Comparison of ENCODE assay signal across 8 cellular contexts in the genomic region with DNA sequence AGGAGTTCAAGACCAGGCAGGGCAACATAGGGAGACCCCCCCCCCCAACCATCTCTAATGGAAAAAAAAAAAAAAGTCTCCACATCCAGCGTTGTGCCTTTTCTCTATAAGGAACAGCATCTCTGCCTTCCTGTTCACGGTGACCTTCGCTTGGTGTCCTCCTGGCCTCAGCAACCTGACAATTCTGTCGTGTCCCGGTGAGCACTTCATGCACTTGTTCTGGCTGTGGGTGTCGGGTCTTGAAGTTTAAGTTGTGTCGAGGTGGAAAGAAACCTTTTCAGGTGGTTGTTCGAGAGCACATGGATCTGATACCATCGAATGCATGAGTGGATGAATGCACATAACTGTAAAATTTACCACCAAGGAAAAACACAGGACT. TPM values are rescaled to one million over a fixed set of nuclear protein-coding genes. Genes with fewer than 3 reads are reported as not detected.
DNase-seq lines count a peak whose midpoint lies in the region; ATAC-seq, FAIRE-seq and TF ChIP-seq lines count a peak whose summit lies in the region.

No MANE protein-coding gene starts in this region.

- no peak for FAIRE-seq in pancreas (lab: Jason Lieb, UNC)

- no peak for ATAC-seq in pancreas
- ATAC-seq in HG02642 (IDR thresholded peaks at IDR 0.05; ENCODE audit: poor library complexity, unreplicated experiment) = no peak

- H3K27me3 Mint-ChIP-seq in Calu3 (ENCODE audit: unreplicated experiment) (no peaks in the 10 kb centered on the region), endothelial cell (ENCODE audit: unreplicated experiment) (peaks cover 10% of the 10 kb centered on the region)

- H3K27ac ChIP-seq in Peyer's patch (peak overlapping the region; percentile 79 to 86 (median 84)), pancreas (peak overlapping the region; percentile 13 to 82 (median 72))

- H3K36me3 ChIP-seq in Peyer's patch (peaks cover 0 to 4% (median 0%) of the 10 kb centered on the region in 3 donors), pancreas (no peaks in the 10 kb centered on the region)

- WGBS in pancreas, 2 donors = 46 to 51% methylated on average over 9 of the region's 9 CpGs

- H3K4me1 Mint-ChIP-seq in Calu3 (ENCODE audit: low read depth, unreplicated experiment) = no peaks in the 10 kb centered on the region
- H3K4me1 Mint-ChIP-seq in endothelial cell (ENCODE audit: unreplicated experiment) = no peaks in the 10 kb centered on the region

- no peak for TF ChIP-seq POLR2A in Peyer's patch (IDR thresholded peaks at IDR 0.05)

- H3K9me3 ChIP-seq in Peyer's patch (peaks cover 0 to 41% (median 4%) of the 10 kb centered on the region in 4 donors), pancreas (peaks cover 0 to 2% (median 0%) of the 10 kb centered on the region in 4 donors)

- H3K4me3 Mint-ChIP-seq in Calu3 (ENCODE audit: low read depth, unreplicated experiment) (peak overlapping the region; percentile 72), endothelial cell (ENCODE audit: unreplicated experiment) (peak overlapping the region; percentile 89)

- CTCF ChIA-PET in Calu3 (lab: Charles Lee) = no interaction called here

- no peak for TF ChIP-seq CTCF in Calu3 (IDR thresholded peaks at IDR 0.05; ENCODE audit: unreplicated experiment)
- no peak for TF ChIP-seq CTCF in Peyer's patch (IDR thresholded peaks at IDR 0.05)
- TF ChIP-seq CTCF in endothelial cell (IDR thresholded peaks at IDR 0.05; ENCODE audit: unreplicated experiment) = no peak
- TF ChIP-seq CTCF in pancreas (IDR thresholded peaks at IDR 0.05) = no peak

- intact Hi-C loops in Calu3 (cut with micrococcal nuclease; ENCODE audit: unreplicated experiment) (no loop called here), pancreas (cut with DNase I) (no loop called here)

- H3K4me3 ChIP-seq in Peyer's patch (peak overlapping the region; percentile 63 to 83 (median 66)), pancreas (peak overlapping the region; percentile 57 to 83 (median 70))

- peaks cover 0 to 4% (median 2%) of the 10 kb centered on the region in 4 donors for H3K4me1 ChIP-seq in Peyer's patch
- no peaks in the 10 kb centered on the region for H3K4me1 ChIP-seq in pancreas

- H3K36me3 Mint-ChIP-seq in Calu3 (ENCODE audit: insufficient read depth, unreplicated experiment) = peaks cover 20% of the 10 kb centered on the region
- peaks cover 46% of the 10 kb centered on the region for H3K36me3 Mint-ChIP-seq in endothelial cell (ENCODE audit: low read depth, unreplicated experiment)

- H3K9me3 Mint-ChIP-seq in Calu3 (ENCODE audit: low read depth, unreplicated experiment) (peaks cover 2% of the 10 kb centered on the region), endothelial cell (ENCODE audit: unreplicated experiment) (peaks cover 30% of the 10 kb centered on the region)

- no peak overlapping the region for H3K27ac Mint-ChIP-seq in Calu3 (ENCODE audit: unreplicated experiment)
- no peak overlapping the region for H3K27ac Mint-ChIP-seq in endothelial cell (ENCODE audit: unreplicated experiment)

- DNase-seq in Calu3 = no peak
- DNase-seq in Peyer's patch = no peak
- DNase-seq in endothelial cell (ENCODE audit: low spot score) = no peak
- DNase-seq in pancreas = no peak
- no peak for DNase-seq in C1 segment of cervical spinal cord (lab: John Stamatoyannopoulos, UW)
- DNase-seq in NCI-H748 treated with DMSO at 0.1 percent for 48 hours (lab: John Stamatoyannopoulos, UW) = no peak
- no peak for DNase-seq in OCI-M1 (lab: John Stamatoyannopoulos, UW)

- TSS peak; percentile 46 for BruUV-seq in Calu3 (replicated peaks; lab: Mats Ljungman, UMichigan)

- H3K27me3 ChIP-seq in Peyer's patch (no peaks in the 10 kb centered on the region), pancreas (no peaks in the 10 kb centered on the region)

RNA-seq across cellular contexts. Expression of gene ZNF559, which starts 0.6 kb away (rescaled TPM):
- total RNA-seq in Calu3 (2022) = 7.5 and 10.4 TPM in 2 replicates
- 10 to 100 TPM; 10.3 to 22.3 (median 14.2) TPM for total RNA-seq in Peyer's patch
- total RNA-seq in endothelial cell (ENCODE audit: unreplicated experiment) = 6.8 TPM
- total RNA-seq in pancreas = 10 to 100 TPM in 1 of 6 donors, 1 to 10 TPM in 5; 3.2 to 13.0 (median 5.7) TPM
- polyA plus RNA-seq in pancreas = 10 to 100 TPM; 14.9 to 19.4 TPM

RNA-seq across cellular contexts. Expression of gene ZNF699, which starts 14.9 kb away (rescaled TPM):
- total RNA-seq in Calu3 (2022) (2.9 and 3.2 TPM in 2 replicates), Peyer's patch (10 to 100 TPM in 2 of 4 donors, 1 to 10 TPM in 2; 4.4 to 23.1 (median 9.0) TPM), endothelial cell (ENCODE audit: unreplicated experiment) (3.9 TPM), pancreas (1 to 10 TPM; 1.1 to 3.4 (median 1.7) TPM)
- polyA plus RNA-seq in pancreas = 1 to 10 TPM in 1 of 2 donors, under 1 TPM in 1; 0.96 to 1.3 TPM

RNA-seq across cellular contexts. Expression of gene ZNF177, which starts 38.2 kb away (rescaled TPM):
- total RNA-seq in Calu3 (2022) (2.2 and 2.5 TPM in 2 replicates), Peyer's patch (1 to 10 TPM in 3 of 4 donors, not detected in 1; 1.1 to 5.0 (median 1.3) TPM), endothelial cell (ENCODE audit: unreplicated experiment) (1.1 TPM), pancreas (1 to 10 TPM in 1 of 6 donors, under 1 TPM in 4, not detected in 1; 0.32 to 2.0 (median 0.83) TPM)
- 1 to 10 TPM; 1.8 to 4.3 TPM for polyA plus RNA-seq in pancreas
